In the genomic region with DNA sequence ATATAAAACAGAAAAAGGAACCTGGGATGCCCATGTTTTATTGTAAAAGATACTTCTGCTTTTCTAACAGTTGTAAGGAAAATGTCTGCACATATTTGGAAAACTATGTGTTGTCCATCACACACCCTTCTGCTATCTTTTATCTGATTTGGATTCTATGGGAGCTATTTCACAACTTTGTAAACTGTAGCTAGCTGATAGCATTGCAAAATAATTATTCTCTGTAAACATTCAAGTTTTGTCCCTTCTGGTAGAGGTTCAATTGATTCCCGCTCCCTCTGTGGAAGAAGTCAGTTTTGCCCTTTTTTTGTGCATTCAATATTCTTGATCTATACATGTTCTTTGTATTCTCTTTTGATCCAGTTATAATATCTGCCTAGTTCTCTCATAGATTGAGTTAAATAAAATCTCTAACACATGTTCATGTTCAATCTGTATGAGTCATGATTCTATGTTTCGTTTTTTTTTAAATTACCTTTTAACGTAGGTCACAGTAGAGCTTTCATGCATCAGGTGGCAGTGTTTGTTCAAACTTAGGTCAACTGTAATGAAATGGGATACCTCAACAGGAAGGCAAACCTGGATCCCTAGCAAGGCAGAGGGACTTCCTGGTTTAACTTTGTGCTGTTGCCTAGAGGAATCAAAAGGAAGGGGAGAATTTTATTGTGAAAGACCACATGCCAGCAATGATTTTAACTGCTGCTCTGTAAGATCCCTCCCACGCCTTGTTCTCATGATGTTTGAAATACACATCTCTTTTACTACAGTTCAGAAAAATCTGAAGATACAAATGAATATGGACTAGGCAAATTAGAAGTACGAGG, we compare ENCODE assay signal across 8 cellular contexts. TPM values are rescaled to one million over a fixed set of nuclear protein-coding genes. Genes with fewer than 3 reads are reported as not detected.
DNase-seq lines count a peak whose midpoint lies in the region; ATAC-seq, FAIRE-seq and TF ChIP-seq lines count a peak whose summit lies in the region.

No MANE protein-coding gene starts in this region.

- DNase-seq in DMS79 (lab: John Stamatoyannopoulos, UW) (peak; percentile 4), NCI-H187 treated with DMSO at 0.1 percent for 48 hours (lab: John Stamatoyannopoulos, UW) (peak; percentile 65), K562 (ENCODE audit: extremely low read depth in 1 of 4, low spot score in 3 of 4) (no peak), HepG2 (ENCODE audit: low spot score) (peak; percentile 87)

- FAIRE-seq in K562 (lab: Jason Lieb, UNC), result peak; percentile 69
- FAIRE-seq in HepG2 (lab: Jason Lieb, UNC), result peak; percentile 86

- H3K79me2 ChIP-seq in K562 (ENCODE audit: control insufficient read depth, insufficient read depth, low read length) (no peaks in the 10 kb centered on the region), HepG2 (ENCODE audit: insufficient read depth, low read length) (no peaks in the 10 kb centered on the region)

- TF ChIP-seq CTCF in K562 (IDR thresholded peaks at IDR 0.05 in 2 of 3, conservative IDR thresholded peaks at IDR 0.05 in 1 of 3; ENCODE audit: insufficient read depth in 2 of 3, low read depth in 1 of 3, low read length in 3 of 3), result peak in 1 of 3 experiments; percentile 30; a peak in 2 of 6 replicates
- peak; percentile 78 for TF ChIP-seq CTCF in HepG2 (CRISPR knock-in tag; IDR thresholded peaks at IDR 0.05)

- CTCF ChIA-PET in K562 (lab: Yijun Ruan, JAX; ENCODE audit: low intra/inter-chr PET ratio), result interaction anchor here (0.9 to 1.3 kb wide), 3 partner anchors 127 to 378 kb away, joined by 3 to 5 read pairs (median 3); no protein-coding TSS in a partner anchor
- CTCF ChIA-PET in HepG2 (lab: Yijun Ruan, JAX; ENCODE audit: low intra/inter-chr PET ratio, low total read pairs), result interaction anchor here (1.4 kb wide), 3 partner anchors 110 to 127 kb away, joined by 3 to 11 read pairs (median 4); no protein-coding TSS in a partner anchor

- H3K27me3 ChIP-seq in K562 (ENCODE audit: control insufficient read depth in 2 of 2, insufficient read depth in 2 of 2, low read length in 2 of 2) (peaks cover 0 to 10% of the 10 kb centered on the region in 2 experiments; a peak in 1 of 5 replicates), HepG2 (ENCODE audit: control insufficient read depth in 1 of 2, insufficient read depth in 2 of 2, low read length in 2 of 2) (peaks cover 0 to 2% of the 10 kb centered on the region in 2 experiments; a peak in 1 of 5 replicates)

- intact Hi-C loops in K562 (cut with micrococcal nuclease), result no loop called here
- intact Hi-C loops in HepG2 (cut with micrococcal nuclease; ENCODE audit: unreplicated experiment), result loop anchor here (1.0 kb wide), 2 partner anchors 112 to 127 kb away; no protein-coding TSS in a partner anchor

- TF ChIP-seq POLR2A in K562 (conservative IDR thresholded peaks at IDR 0.05) (no peak), HepG2 (IDR thresholded peaks at IDR 0.05; ENCODE audit: insufficient read depth in 1 of 2, low read depth in 2 of 2, low read length in 2 of 2) (no peak)

- H3K27ac ChIP-seq in K562 (ENCODE audit: extremely low read depth, low read depth, low read length) (no peak overlapping the region), HepG2 (ENCODE audit: extremely low read length, insufficient read depth, low read length) (no peak overlapping the region)

- no peak overlapping the region for H3K4me2 ChIP-seq in K562 (ENCODE audit: insufficient read depth, low read length)
- H3K4me2 ChIP-seq in HepG2 (ENCODE audit: low read depth, low read length), result peak overlapping the region; percentile 31

- no peaks in the 10 kb centered on the region for H3K9me3 ChIP-seq in K562 (replicated peaks; ENCODE audit: control insufficient read depth, insufficient read depth, low read depth, low read length)
- H3K9me3 ChIP-seq in HepG2 (ENCODE audit: low read length), result peaks cover 6% of the 10 kb centered on the region

- POLR2A ChIA-PET in K562 (lab: Yijun Ruan, JAX), result no interaction called here
- POLR2A ChIA-PET in HepG2 (lab: Yijun Ruan, JAX), result interaction anchor here (0.8 kb wide), 1 partner anchor 84 kb away, joined by 3 read pairs; no protein-coding TSS in a partner anchor

- H4K20me1 ChIP-seq in K562 (replicated peaks; ENCODE audit: control insufficient read depth, insufficient read depth, low read length) (no peaks in the 10 kb centered on the region), HepG2 (ENCODE audit: insufficient read depth, low read length) (no peaks in the 10 kb centered on the region)

- BruUV-seq in K562 (replicated peaks; lab: Mats Ljungman, UMichigan) (no TSS peak), HepG2 (replicated peaks; lab: Mats Ljungman, UMichigan) (no TSS peak)

- H3K4me3 ChIP-seq in K562 (no peak overlapping the region), HepG2 (replicated peaks in 1 of 3; ENCODE audit: insufficient read depth in 1 of 3, low read depth in 2 of 3, low read length in 3 of 3) (no peak overlapping the region)

- no peak overlapping the region for H2AFZ ChIP-seq in K562 (ENCODE audit: low read depth, low read length)
- H2AFZ ChIP-seq in HepG2 (ENCODE audit: low read length), result no peak overlapping the region

- WGBS in K562 (ENCODE audit: insufficient coverage, low coverage, missing lambda C conversion rate), result 8% methylated on average over 5 of the region's 5 CpGs
- 10% methylated on average over 5 of the region's 5 CpGs for WGBS in HepG2 (ENCODE audit: low lambda C conversion rate)

- in situ Hi-C loops in K562 (cut with MboI) (no loop called here), HepG2 (cut with HindIII; ENCODE audit: extremely low pct_ligation_motif_present, low pct_unique_long_range_greater_than_20kb) (loop anchor here (5.0 kb wide), 1 partner anchor 112 kb away; no protein-coding TSS in a partner anchor)

- ATAC-seq in K562, result no peak
- ATAC-seq in HepG2, result peak; percentile 98
- ATAC-seq in HG03460 (IDR thresholded peaks at IDR 0.05; ENCODE audit: unreplicated experiment), result no peak
- ATAC-seq in HG02642 (IDR thresholded peaks at IDR 0.05; ENCODE audit: poor library complexity, unreplicated experiment), result no peak
- no peak for ATAC-seq in HG02970 (IDR thresholded peaks at IDR 0.05; ENCODE audit: low FRiP score, unreplicated experiment)
- no peak for ATAC-seq in HG03442 (IDR thresholded peaks at IDR 0.05; ENCODE audit: unreplicated experiment)

- no peaks in the 10 kb centered on the region for H3K9me1 ChIP-seq in K562 (ENCODE audit: control insufficient read depth, insufficient read depth, low read length)

- H3K4me1 ChIP-seq in K562 (replicated peaks in 1 of 2; ENCODE audit: control insufficient read depth in 2 of 2, insufficient read depth in 2 of 2, low read length in 2 of 2) (no peaks in the 10 kb centered on the region), HepG2 (ENCODE audit: insufficient read depth, low read length) (peaks cover 16% of the 10 kb centered on the region)

- H3K9ac ChIP-seq in K562 (ENCODE audit: insufficient read depth in 1 of 2, low read depth in 2 of 2, low read length in 2 of 2), result no peak overlapping the region
- no peak overlapping the region for H3K9ac ChIP-seq in HepG2 (ENCODE audit: insufficient read depth, low read depth, low read length)

- no peak for TF ChIP-seq EP300 in K562 (IDR thresholded peaks at IDR 0.05; ENCODE audit: low read length)
- no peak for TF ChIP-seq EP300 in HepG2 (IDR thresholded peaks at IDR 0.05; ENCODE audit: low read depth in 2 of 2, low read length in 2 of 2)
- no peak for TF ChIP-seq EP300 in HepG2 (CRISPR knock-in tag; IDR thresholded peaks at IDR 0.05; ENCODE audit: borderline replicate concordance)

- H3K36me3 ChIP-seq in K562 (ENCODE audit: control insufficient read depth, insufficient read depth, low read length), result no peaks in the 10 kb centered on the region
- H3K36me3 ChIP-seq in HepG2 (replicated peaks in 1 of 2; ENCODE audit: control insufficient read depth in 1 of 2, insufficient read depth in 2 of 2, low read length in 2 of 2), result no peaks in the 10 kb centered on the region

- peak in 1 of 2 experiments; percentile 45; a peak in 2 of 4 replicates for TF ChIP-seq RAD21 in K562 (CRISPR knock-in tag; conservative IDR thresholded peaks at IDR 0.05 in 1 of 2, IDR thresholded peaks at IDR 0.05 in 1 of 2)
- peak; percentile 58 for TF ChIP-seq RAD21 in HepG2 (CRISPR knock-in tag; IDR thresholded peaks at IDR 0.05)

RNA-seq across cellular contexts. Expression of a gene that starts 26.0 kb away (rescaled TPM):
- total RNA-seq in K562 (2011; cell fraction: chromatin; rRNA removed; ENCODE audit: low replicate concordance), result 5.2 and 6.0 TPM in 2 replicates
- total RNA-seq in K562 (2011; cell fraction: nucleolus; rRNA removed), result 3.3 TPM in 2 replicates
- 3.4 and 4.0 TPM in 2 replicates for total RNA-seq in K562 (2011; cell fraction: nucleoplasm; rRNA removed)
- total RNA-seq in K562 (2014; rRNA removed) (1.2 and 1.8 TPM in 2 replicates), K562 (2014; rRNA removed; fragmentation: Illumina TruSeq; extraction: Trizol) (1.9 and 2.0 TPM in 2 replicates), K562 (2015; rRNA removed; fragmentation: Illumina TruSeq; extraction: Trizol) (1.5 and 1.7 TPM in 2 replicates), K562 (2021) (8.4 and 8.9 TPM in 2 replicates), HepG2 (2016; rRNA removed; fragmentation: Illumina TruSeq; extraction: Trizol) (3.1 and 4.6 TPM in 2 replicates)
- polyA plus RNA-seq in K562 (2011; rRNA removed) (1.4 and 2.0 TPM in 2 replicates), K562 (2014; fragmentation: Illumina TruSeq; extraction: Trizol) (4.6 and 5.4 TPM in 2 replicates), K562 (2014; fragmentation: Nextera tagmentation; extraction: Ambion mirVana) (under 1 TPM; 0.17 to 0.59 TPM), K562 (2014; rRNA removed) (2.3 and 4.3 TPM in 2 replicates), HepG2 (2011; rRNA removed) (2.9 and 3.6 TPM in 2 replicates)
- 1.7 and 2.0 TPM in 2 replicates for polyA plus RNA-seq in K562 (2011; cell fraction: cytosol; rRNA removed)
- polyA plus RNA-seq in K562 (2011; cell fraction: nucleus; rRNA removed), result 2.0 and 4.6 TPM in 2 replicates
- polyA plus RNA-seq in K562 (2012), result 4.2 and 4.9 TPM in 2 replicates
- polyA minus RNA-seq in K562 (2011; rRNA and poly(A)+ RNA removed), result 1.3 and 1.4 TPM in 2 replicates
- 2.7 and 3.0 TPM in 2 replicates for polyA minus RNA-seq in K562 (2011; cell fraction: cytosol; rRNA and poly(A)+ RNA removed)
- polyA minus RNA-seq in K562 (2011; cell fraction: nucleus; rRNA and poly(A)+ RNA removed), result 2.0 and 2.9 TPM in 2 replicates
- 1.0 and 2.3 TPM in 2 replicates for total RNA-seq in HepG2 (2016; cell fraction: cytosol; rRNA removed; fragmentation: Illumina TruSeq; extraction: Trizol; ENCODE audit: low read depth)
- 3.6 and 3.8 TPM in 2 replicates for total RNA-seq in HepG2 (2016; cell fraction: insoluble cytoplasmic fraction; rRNA removed; fragmentation: Illumina TruSeq; extraction: Trizol)
- total RNA-seq in HepG2 (2016; cell fraction: membrane; rRNA removed; fragmentation: Illumina TruSeq; extraction: Trizol), result 3.3 and 3.4 TPM in 2 replicates
- total RNA-seq in HepG2 (2016; cell fraction: nucleus; rRNA removed; fragmentation: Illumina TruSeq; extraction: Trizol), result 4.0 and 4.8 TPM in 2 replicates
- polyA plus RNA-seq in HepG2 (2011; cell fraction: cytosol; rRNA removed), result 2.6 and 3.1 TPM in 2 replicates
- polyA plus RNA-seq in HepG2 (2011; cell fraction: nucleus; rRNA removed), result 4.5 and 4.7 TPM in 2 replicates
- polyA plus RNA-seq in HepG2 (2012), result 4.8 and 5.5 TPM in 2 replicates
- polyA plus RNA-seq in HepG2 (2016; cell fraction: cytosol; fragmentation: Illumina TruSeq; extraction: Trizol; ENCODE audit: low read depth), result 0.62 and 0.75 TPM in 2 replicates
- 5.5 and 7.0 TPM in 2 replicates for polyA plus RNA-seq in HepG2 (2016; cell fraction: insoluble cytoplasmic fraction; fragmentation: Illumina TruSeq; extraction: Trizol; ENCODE audit: low read depth)
- 2.7 and 2.8 TPM in 2 replicates for polyA plus RNA-seq in HepG2 (2016; cell fraction: membrane; fragmentation: Illumina TruSeq; extraction: Trizol; ENCODE audit: low read depth)
- polyA plus RNA-seq in HepG2 (2016; cell fraction: nucleus; fragmentation: Illumina TruSeq; extraction: Trizol; ENCODE audit: insufficient read depth, low read depth), result 7.1 and 10.3 TPM in 2 replicates
- 3.3 and 4.9 TPM in 2 replicates for polyA minus RNA-seq in HepG2 (2011; rRNA and poly(A)+ RNA removed; ENCODE audit: low replicate concordance)
- 3.7 and 3.9 TPM in 2 replicates for polyA minus RNA-seq in HepG2 (2011; cell fraction: cytosol; rRNA and poly(A)+ RNA removed)
- 5.7 and 7.3 TPM in 2 replicates for polyA minus RNA-seq in HepG2 (2011; cell fraction: nucleus; rRNA and poly(A)+ RNA removed)

Comparison
In these comparisons a context has a peak if more than half of its experiments do, and no peak if none do; other contexts are left out.
1. DNase-seq: peak in DMS79 (single experiment), NCI-H187 treated with DMSO at 0.1 percent for 48 hours (single experiment) and HepG2 (single experiment); none in K562 (0 of 4).